In genomic region chr3:13655074-13655913, GRCh38 we compare ENCODE assay signal across 9 cellular contexts.
DNase-seq lines count a peak whose midpoint lies in the region; ATAC-seq and TF ChIP-seq lines count a peak whose summit lies in the region.
"Had no signal": no experiment of that assay in that cellular context is flagged by ENCODE, and none has a peak within 500 bp of the region (broad histone marks: within the 10 kb centered on the region; RNA-seq: fewer than 3 reads in every experiment).

No MANE protein-coding gene starts in this region.

- no peak for TF ChIP-seq EP300 in tibial nerve (IDR thresholded peaks at IDR 0.05)

- H3K27me3 ChIP-seq in brain microvascular endothelial cell (replicated peaks) (peaks cover 3% of the 10 kb centered on the region), tibial nerve (peaks cover 0 to 21% of the 10 kb centered on the region in 2 donors)

- H3K9me3 ChIP-seq in tibial nerve, result no peaks in the 10 kb centered on the region

- H3K4me1 ChIP-seq in tibial nerve, result peaks cover 0 to 24% (median 3%) of the 10 kb centered on the region in 4 donors

- H3K4me3 ChIP-seq in brain microvascular endothelial cell (ENCODE audit: low read depth, low read length) (peak overlapping the region; percentile 17), tibial nerve (peak overlapping the region in 1 of 4 donors; percentile 47)
- H3K4me3 ChIP-seq: SJSA1 had no signal

- no peak for ATAC-seq in GM19351 (IDR thresholded peaks at IDR 0.05; ENCODE audit: unreplicated experiment)
- ATAC-seq in activated CD4-positive, CD25-positive, alpha-beta regulatory T cell treated with anti-CD3 and anti-CD28 coated beads, Interleukin-2, amount 50 U/mL, for 24 hours, result no peak

- peak; percentile 24 for TF ChIP-seq CTCF in brain microvascular endothelial cell (IDR thresholded peaks at IDR 0.05; ENCODE audit: low read depth, low read length, missing control alignments)
- peak; percentile 20 to 81 (median 67) for TF ChIP-seq CTCF in tibial nerve (IDR thresholded peaks at IDR 0.05)

- DNase-seq in ELR (ENCODE audit: low read depth) (peak; percentile 64), NCI-H460 (ENCODE audit: extremely low read depth, low read depth) (peak; percentile 14), brain microvascular endothelial cell (no peak), kidney tubule cell (ENCODE audit: low spot score) (peak; percentile 65), tibial nerve (ENCODE audit: low spot score in 2 of 2) (no peak), cortex of kidney (lab: John Stamatoyannopoulos, UW) (no peak)

- WGBS in tibial nerve, 2 donors, result 17 to 40% methylated on average over 8 to 30 of the region's 70 CpGs

- no peak for TF ChIP-seq POLR2A in tibial nerve (IDR thresholded peaks at IDR 0.05)

- no peaks in the 10 kb centered on the region for H3K36me3 ChIP-seq in brain microvascular endothelial cell (replicated peaks)
- no peaks in the 10 kb centered on the region for H3K36me3 ChIP-seq in tibial nerve
- H3K36me3 ChIP-seq: SJSA1 had no signal

- in situ Hi-C loops in brain microvascular endothelial cell (cut with HindIII; ENCODE audit: low pct_ligation_motif_present, low sequenced_read_pairs), result no loop called here

- H3K27ac ChIP-seq in brain microvascular endothelial cell (no peak overlapping the region), tibial nerve (peak overlapping the region in 1 of 4 donors; percentile 22)
- H3K27ac ChIP-seq: SJSA1 had no signal

Comparison
In these comparisons a context has a peak if more than half of its experiments do, and no peak if none do; other contexts are left out.
1. DNase-seq: peak in ELR (single experiment), NCI-H460 (single experiment) and kidney tubule cell (single experiment); none in brain microvascular endothelial cell (single experiment), tibial nerve (0 of 2) and cortex of kidney (single experiment).